In the genomic region with DNA sequence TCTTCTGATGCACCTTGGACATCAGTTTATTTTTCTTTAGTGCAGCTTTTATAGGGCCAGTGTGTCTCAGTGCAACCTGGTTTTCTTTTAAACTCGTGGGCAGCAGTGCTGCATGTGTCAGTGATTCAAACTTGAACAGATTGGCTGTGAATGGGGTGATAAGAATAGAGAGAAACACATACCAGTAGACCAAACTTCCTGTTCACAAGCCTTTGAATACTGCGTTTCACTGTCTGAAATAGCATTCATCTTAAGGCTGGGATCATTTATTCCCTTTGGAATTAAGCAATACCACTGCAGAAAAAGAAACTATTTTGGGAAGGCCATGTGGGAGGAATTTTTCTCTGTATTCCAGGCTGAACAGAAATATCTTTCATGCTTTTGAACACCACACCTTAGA, we compare ENCODE assay signal across 11 cellular contexts. TPM values are rescaled to one million over a fixed set of nuclear protein-coding genes. Genes with fewer than 3 reads are reported as not detected.
DNase-seq lines count a peak whose midpoint lies in the region; ATAC-seq, FAIRE-seq and TF ChIP-seq lines count a peak whose summit lies in the region.
"Had no signal": no experiment of that assay in that cellular context is flagged by ENCODE, and none has a peak within 500 bp of the region (broad histone marks: within the 10 kb centered on the region; RNA-seq: fewer than 3 reads in every experiment).

No MANE protein-coding gene starts in this region.

- no peak overlapping the region for H2BK5ac ChIP-seq in mesenchymal stem cell (ENCODE audit: low read depth, low read length, poor library complexity, severe bottlenecking)

- H2AFZ ChIP-seq in endothelial cell of umbilical vein (ENCODE audit: low read depth, low read length) (no peak overlapping the region), mesenchymal stem cell (ENCODE audit: low read depth, low read length) (no peak overlapping the region)

- no peak overlapping the region for H2AK5ac ChIP-seq in mesenchymal stem cell (ENCODE audit: low read length, severe bottlenecking)

- 13% methylated on average over 2 of the region's 2 CpGs for WGBS in mesenchymal stem cell

- TF ChIP-seq POLR2A in endothelial cell of umbilical vein (IDR thresholded peaks at IDR 0.05; ENCODE audit: low read depth, low read length) = no peak

- no peak overlapping the region for H2BK12ac ChIP-seq in mesenchymal stem cell (ENCODE audit: low read length in 2 of 2)

- H3K27me3 Mint-ChIP-seq in activated CD4-positive, alpha-beta memory T cell treated with anti-CD3 and anti-CD28 coated beads, Interleukin-2, amount 10 ng/mL, durations not matched to agents 7 days and 5 days = no peaks in the 10 kb centered on the region

- H3K4me3 ChIP-seq in endothelial cell of umbilical vein (replicated peaks in 1 of 3; ENCODE audit: insufficient read depth in 1 of 3, low read depth in 1 of 3, low read length in 3 of 3) = no peak overlapping the region
- H3K4me3 ChIP-seq in mesenchymal stem cell (ENCODE audit: insufficient read depth in 1 of 2, low read depth in 1 of 2, low read length in 2 of 2) = no peak overlapping the region
- no peak overlapping the region for H3K4me3 ChIP-seq in upper lobe of right lung

- no peaks in the 10 kb centered on the region for H3K9me1 ChIP-seq in endothelial cell of umbilical vein (replicated peaks; ENCODE audit: control insufficient read depth, extremely low read depth, insufficient read depth, low read length)

- peak; percentile 80 for DNase-seq in LHCN-M2 (ENCODE audit: low read depth)
- DNase-seq in endothelial cell of umbilical vein (ENCODE audit: low read depth, low spot score) = peak; percentile 65
- DNase-seq in mesenchymal stem cell = peak; percentile 81
- DNase-seq in upper lobe of right lung = no peak
- DNase-seq in nucleus accumbens (lab: John Stamatoyannopoulos, UW) = no peak
- no peak for DNase-seq in activated CD4-positive, alpha-beta memory T cell treated with anti-CD3 and anti-CD28 coated beads, Interleukin-2, amount 10 ng/mL, durations not matched to agents 7 days and 5 days
- DNase-seq: activated CD8-positive, alpha-beta T cell treated with anti-CD3 and anti-CD28 coated beads, Interleukin-2, amount 10 ng/mL, durations not matched to agents 7 days and 5 days had no signal

- no peak overlapping the region for H3K27ac Mint-ChIP-seq in activated CD4-positive, alpha-beta memory T cell treated with anti-CD3 and anti-CD28 coated beads, Interleukin-2, amount 10 ng/mL, durations not matched to agents 7 days and 5 days
- H3K27ac Mint-ChIP-seq: activated CD8-positive, alpha-beta T cell treated with anti-CD3 and anti-CD28 coated beads, Interleukin-2, amount 10 ng/mL, durations not matched to agents 7 days and 5 days had no signal

- no peak overlapping the region for H3K4me2 ChIP-seq in endothelial cell of umbilical vein (ENCODE audit: insufficient read depth, low read length)
- H3K4me2 ChIP-seq in mesenchymal stem cell (ENCODE audit: low read length, poor library complexity, severe bottlenecking) = no peak overlapping the region

- H3K14ac ChIP-seq in mesenchymal stem cell (ENCODE audit: low read length in 2 of 2) = no peak overlapping the region

- peaks cover 3% of the 10 kb centered on the region for H3K4me1 Mint-ChIP-seq in activated CD4-positive, alpha-beta memory T cell treated with anti-CD3 and anti-CD28 coated beads, Interleukin-2, amount 10 ng/mL, durations not matched to agents 7 days and 5 days

- H3K36me3 ChIP-seq in endothelial cell of umbilical vein (ENCODE audit: control insufficient read depth in 2 of 2, extremely low read depth in 1 of 2, insufficient read depth in 2 of 2, low read length in 2 of 2) (peaks cover 0 to 6% of the 10 kb centered on the region in 2 experiments), mesenchymal stem cell (ENCODE audit: control insufficient read depth in 1 of 2, insufficient read depth in 2 of 2, low read depth in 1 of 2, low read length in 2 of 2) (peaks cover 15 to 44% of the 10 kb centered on the region in 2 experiments), upper lobe of right lung (no peaks in the 10 kb centered on the region)

- no peak overlapping the region for H3K4ac ChIP-seq in mesenchymal stem cell (ENCODE audit: low read depth in 1 of 2, low read length in 2 of 2)

- H3K4me1 ChIP-seq in endothelial cell of umbilical vein (ENCODE audit: control insufficient read depth, extremely low read depth, insufficient read depth, low read length) (peaks cover 20% of the 10 kb centered on the region), mesenchymal stem cell (ENCODE audit: control insufficient read depth, insufficient read depth, low read depth, low read length) (peaks cover 10% of the 10 kb centered on the region), upper lobe of right lung (no peaks in the 10 kb centered on the region)

- dilution Hi-C loops in endothelial cell of umbilical vein (cut with MboI; ENCODE audit: extremely low pct_ligation_motif_present, low sequenced_read_pairs) = no loop called here

- H3K18ac ChIP-seq in mesenchymal stem cell (ENCODE audit: low read depth in 1 of 2, low read length in 2 of 2) = no peak overlapping the region

- TF ChIP-seq CTCF in endothelial cell of umbilical vein (IDR thresholded peaks at IDR 0.05; ENCODE audit: extremely low read depth in 1 of 2, insufficient read depth in 1 of 2, low read depth in 1 of 2, low read length in 2 of 2) = no peak
- no peak for TF ChIP-seq CTCF in upper lobe of right lung (IDR thresholded peaks at IDR 0.05)

- H3K36me3 Mint-ChIP-seq in activated CD4-positive, alpha-beta memory T cell treated with anti-CD3 and anti-CD28 coated beads, Interleukin-2, amount 10 ng/mL, durations not matched to agents 7 days and 5 days (ENCODE audit: low read depth) = peaks cover 2% of the 10 kb centered on the region

- H2BK15ac ChIP-seq in mesenchymal stem cell (ENCODE audit: low read depth, poor library complexity, severe bottlenecking) = no peak overlapping the region

- peaks cover 32% of the 10 kb centered on the region for H3K79me1 ChIP-seq in mesenchymal stem cell (replicated peaks; ENCODE audit: low read length, poor library complexity, severe bottlenecking)

- no peaks in the 10 kb centered on the region for H3K9me3 Mint-ChIP-seq in activated CD4-positive, alpha-beta memory T cell treated with anti-CD3 and anti-CD28 coated beads, Interleukin-2, amount 10 ng/mL, durations not matched to agents 7 days and 5 days
- H3K9me3 Mint-ChIP-seq: nephron had no signal

- POLR2A ChIA-PET in endothelial cell of umbilical vein (lab: Charles Lee) = no interaction called here
- POLR2A ChIA-PET in activated CD4-positive, alpha-beta memory T cell treated with anti-CD3 and anti-CD28 coated beads, Interleukin-2, amount 10 ng/mL, durations not matched to agents 7 days and 5 days (lab: Charles Lee) = no interaction called here

- H3K4me3 Mint-ChIP-seq in activated CD4-positive, alpha-beta memory T cell treated with anti-CD3 and anti-CD28 coated beads, Interleukin-2, amount 10 ng/mL, durations not matched to agents 7 days and 5 days = no peak overlapping the region
- H3K4me3 Mint-ChIP-seq: activated CD8-positive, alpha-beta T cell treated with anti-CD3 and anti-CD28 coated beads, Interleukin-2, amount 10 ng/mL, durations not matched to agents 7 days and 5 days; nephron had no signal

- H3K27me3 ChIP-seq in endothelial cell of umbilical vein (ENCODE audit: control insufficient read depth in 2 of 2, insufficient read depth in 2 of 2, low read length in 2 of 2) (no peaks in the 10 kb centered on the region), mesenchymal stem cell (ENCODE audit: control insufficient read depth in 1 of 2, insufficient read depth in 1 of 2, low read length in 2 of 2) (no peaks in the 10 kb centered on the region), upper lobe of right lung (no peaks in the 10 kb centered on the region)

- H3K9me3 ChIP-seq in endothelial cell of umbilical vein (replicated peaks; ENCODE audit: control insufficient read depth, insufficient read depth, low read length) (no peaks in the 10 kb centered on the region), mesenchymal stem cell (ENCODE audit: control insufficient read depth, low read length) (no peaks in the 10 kb centered on the region), upper lobe of right lung (no peaks in the 10 kb centered on the region)

- peaks cover 9% of the 10 kb centered on the region for H3K79me2 ChIP-seq in endothelial cell of umbilical vein (ENCODE audit: control insufficient read depth, insufficient read depth, low read length)

- FAIRE-seq in endothelial cell of umbilical vein (lab: Jason Lieb, UNC) = peak; percentile 82
- FAIRE-seq: HepG2 had no signal

- no peak overlapping the region for H4K91ac ChIP-seq in mesenchymal stem cell (ENCODE audit: low read length)

- no peak overlapping the region for H2BK120ac ChIP-seq in mesenchymal stem cell (ENCODE audit: low read depth, low read length)

- H3K9ac ChIP-seq in endothelial cell of umbilical vein (replicated peaks; ENCODE audit: extremely low read depth, insufficient read depth, low read length) (no peak overlapping the region), mesenchymal stem cell (ENCODE audit: low read length) (peak overlapping the region; percentile 35)

- CTCF ChIA-PET in endothelial cell of umbilical vein (lab: Charles Lee) = interaction anchor here (1.0 to 2.0 kb wide), 2 partner anchors 16 to 195 kb away, joined by 3 to 6 read pairs; no protein-coding TSS in a partner anchor
- CTCF ChIA-PET in activated CD4-positive, alpha-beta memory T cell treated with anti-CD3 and anti-CD28 coated beads, Interleukin-2, amount 10 ng/mL, durations not matched to agents 7 days and 5 days (lab: Charles Lee) = no interaction called here

- no peak overlapping the region for H4K8ac ChIP-seq in mesenchymal stem cell (ENCODE audit: low read length)

- no peaks in the 10 kb centered on the region for H4K20me1 ChIP-seq in endothelial cell of umbilical vein (replicated peaks; ENCODE audit: control insufficient read depth, extremely low read depth, insufficient read depth, low read length)

- ATAC-seq in upper lobe of right lung (peak; percentile 49), GM19328 (IDR thresholded peaks at IDR 0.05; ENCODE audit: unreplicated experiment) (no peak)
- ATAC-seq: activated CD8-positive, alpha-beta T cell treated with anti-CD3 and anti-CD28 coated beads, Interleukin-2, amount 10 ng/mL, durations not matched to agents 7 days and 5 days; HepG2 had no signal

- intact Hi-C loops in endothelial cell of umbilical vein (cut with micrococcal nuclease) (loop anchor here (10.0 kb wide), 1 partner anchor 184 kb away; no protein-coding TSS in a partner anchor), upper lobe of right lung (cut with DNase I) (loop anchor here (10.0 kb wide), 1 partner anchor 46 kb away; no protein-coding TSS in a partner anchor)

- no peak overlapping the region for H3K27ac ChIP-seq in endothelial cell of umbilical vein (ENCODE audit: insufficient read depth, low read depth, low read length)
- H3K27ac ChIP-seq in mesenchymal stem cell (ENCODE audit: low read length, poor library complexity, severe bottlenecking) = peak overlapping the region; percentile 8
- H3K27ac ChIP-seq in upper lobe of right lung = no peak overlapping the region

- BruUV-seq in endothelial cell of umbilical vein (replicated peaks; lab: Mats Ljungman, UMichigan) = no TSS peak

- no peak overlapping the region for H3K23ac ChIP-seq in mesenchymal stem cell (ENCODE audit: low read length in 2 of 2)

RNA-seq across cellular contexts. Expression of a gene that starts 51.7 kb away (rescaled TPM):
- total RNA-seq in LHCN-M2 (2014; rRNA removed) (21.7 and 23.7 TPM in 2 replicates), endothelial cell of umbilical vein (72.0 and 104 TPM in 2 replicates), upper lobe of right lung (60.8 TPM)
- polyA plus RNA-seq in LHCN-M2 (2012) = 10.2 TPM
- polyA plus RNA-seq in endothelial cell of umbilical vein = 22.4 and 25.1 TPM in 2 replicates
- polyA plus RNA-seq in endothelial cell of umbilical vein (2011; cell fraction: cytosol; rRNA removed) = 14.1 and 16.0 TPM in 2 replicates
- 135 and 139 TPM in 2 replicates for polyA plus RNA-seq in endothelial cell of umbilical vein (2011; cell fraction: nucleus; rRNA removed)
- polyA plus RNA-seq in endothelial cell of umbilical vein (2012) = 33.8 and 56.8 TPM in 2 replicates
- 130 and 132 TPM in 2 replicates for polyA minus RNA-seq in endothelial cell of umbilical vein
- 29.8 TPM for polyA minus RNA-seq in endothelial cell of umbilical vein (2011; cell fraction: cytosol; rRNA and poly(A)+ RNA removed)
- polyA minus RNA-seq in endothelial cell of umbilical vein (2011; cell fraction: nucleus; rRNA and poly(A)+ RNA removed) = 305 and 404 TPM in 2 replicates
- polyA plus RNA-seq in mesenchymal stem cell (2013, experiment 1 of 2) = 17.0 TPM
- polyA plus RNA-seq in mesenchymal stem cell (2013, experiment 2 of 2) = 17.5 TPM
- 1 to 10 TPM; 4.6 to 6.3 TPM for total RNA-seq in activated CD4-positive, alpha-beta memory T cell treated with anti-CD3 and anti-CD28 coated beads, Interleukin-2, amount 10 ng/mL, durations not matched to agents 7 days and 5 days
- total RNA-seq: G401 had no signal

Comparison
In these comparisons a context has a peak if more than half of its experiments do, and no peak if none do; other contexts are left out.
1. DNase-seq: peak in LHCN-M2 (single experiment), endothelial cell of umbilical vein (single experiment) and mesenchymal stem cell (single experiment); none in upper lobe of right lung (single experiment), nucleus accumbens (0 of 56) and activated CD4-positive, alpha-beta memory T cell treated with anti-CD3 and anti-CD28 coated beads, Interleukin-2, amount 10 ng/mL, durations not matched to agents 7 days and 5 days (single experiment).